32 cellular contexts compared by ENCODE assay signal in the genomic region with DNA sequence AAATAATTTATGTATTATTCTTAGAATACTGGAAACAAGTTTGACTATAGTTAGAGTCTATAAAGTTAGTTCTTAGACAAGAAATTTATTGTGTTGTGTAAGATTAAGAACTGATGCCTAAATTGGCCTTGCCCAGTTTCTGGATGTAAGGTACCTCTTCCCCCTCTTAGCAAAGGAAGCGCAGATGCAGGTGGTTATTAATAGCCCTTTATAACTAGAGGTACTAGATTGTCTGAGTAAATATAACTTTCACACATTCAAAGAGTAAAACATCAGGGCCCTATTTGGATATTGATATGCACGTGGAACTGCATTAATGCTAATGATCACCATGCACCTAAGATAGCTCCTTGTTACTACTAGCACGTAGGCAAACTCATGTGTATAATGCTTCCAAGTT.
"Had no signal": no experiment of that assay in that cellular context is flagged by ENCODE, and none has a peak within 500 bp of the region (broad histone marks: within the 10 kb centered on the region; RNA-seq: fewer than 3 reads in every experiment).

No MANE protein-coding gene starts in this region.

- H3K27ac ChIP-seq: brain microvascular endothelial cell, coronary artery, esophagus muscularis mucosa, foreskin keratinocyte, gastrocnemius medialis, heart left ventricle, WERI-Rb-1 had no signal

- H3K4me3 Mint-ChIP-seq: activated B cell treated with CpG ODN at 0.5 μM for 24 hours; activated CD8-positive, alpha-beta T cell treated with anti-CD3 and anti-CD28 coated beads for 36 hours; activated naive CD8-positive, alpha-beta T cell; activated T-cell treated with anti-CD3 and anti-CD28 coated beads, Interleukin-2, amount 50 U/mL, for 4 hours; activated T-helper 17 cell treated with anti-CD3 and anti-CD28 coated beads, Interleukin-2, amount 50 U/mL, for 72 hours; central memory CD8-positive, alpha-beta T cell; dendritic cell treated with granulocyte-macrophage colony-stimulating factor and Interleukin-4, amounts not matched to agents 40 ng/mL and 50 ng/mL, for 4 days; effector memory CD8-positive, alpha-beta T cell; T-helper 17 cell; T-helper 2 cell treated with Interferon-gamma antibody and Interleukin-4, amounts not matched to agents 5 μg/mL and 100 μg/mL, for 36 hours had no signal

- H3K27ac Mint-ChIP-seq: activated B cell treated with CpG ODN at 0.5 μM for 24 hours; activated CD8-positive, alpha-beta T cell treated with anti-CD3 and anti-CD28 coated beads for 36 hours; activated naive CD8-positive, alpha-beta T cell; activated T-helper 17 cell treated with anti-CD3 and anti-CD28 coated beads, Interleukin-2, amount 50 U/mL, for 72 hours; effector memory CD8-positive, alpha-beta T cell; T-helper 17 cell; T-helper 2 cell treated with Interferon-gamma antibody and Interleukin-4, amounts not matched to agents 5 μg/mL and 100 μg/mL, for 36 hours had no signal

- H3K9me3 ChIP-seq: esophagus muscularis mucosa, gastrocnemius medialis had no signal

- H3K36me3 ChIP-seq: WERI-Rb-1 had no signal

- H3K27me3 ChIP-seq: brain microvascular endothelial cell, esophagus muscularis mucosa, gastrocnemius medialis, heart left ventricle had no signal

- ATAC-seq: activated CD4-positive, CD25-positive, alpha-beta regulatory T cell treated with anti-CD3 and anti-CD28 coated beads, Interleukin-2, amount 50 U/mL, for 24 hours; activated CD8-positive, alpha-beta T cell treated with anti-CD3 and anti-CD28 coated beads for 36 hours; activated T-cell treated with anti-CD3 and anti-CD28 coated beads, Interleukin-2, amount 50 U/mL, for 4 hours; activated T-helper 17 cell treated with anti-CD3 and anti-CD28 coated beads, Interleukin-2, amount 50 U/mL, for 72 hours; effector memory CD8-positive, alpha-beta T cell; foreskin keratinocyte; gastrocnemius medialis; T-helper 17 cell had no signal

- H3K4me3 ChIP-seq: coronary artery, esophagus muscularis mucosa, gastrocnemius medialis, heart left ventricle had no signal

- H3K4me1 ChIP-seq: foreskin keratinocyte, gastrocnemius medialis had no signal

- H3K9me3 Mint-ChIP-seq: activated T-cell treated with anti-CD3 and anti-CD28 coated beads, Interleukin-2, amount 50 U/mL, for 4 hours; central memory CD8-positive, alpha-beta T cell; dendritic cell treated with granulocyte-macrophage colony-stimulating factor and Interleukin-4, amounts not matched to agents 40 ng/mL and 50 ng/mL, for 4 days; effector memory CD8-positive, alpha-beta T cell had no signal

- H3K27me3 Mint-ChIP-seq: activated B cell treated with CpG ODN at 0.5 μM for 24 hours; activated CD8-positive, alpha-beta T cell treated with anti-CD3 and anti-CD28 coated beads for 36 hours; activated naive CD8-positive, alpha-beta T cell; central memory CD8-positive, alpha-beta T cell; dendritic cell treated with granulocyte-macrophage colony-stimulating factor and Interleukin-4, amounts not matched to agents 40 ng/mL and 50 ng/mL, for 4 days; effector memory CD8-positive, alpha-beta T cell; T-helper 17 cell had no signal

- DNase-seq: activated B cell treated with CpG ODN at 0.5 μM for 24 hours; activated CD4-positive, alpha-beta T cell treated with anti-CD3 and anti-CD28 coated beads for 48 hours; activated CD4-positive, alpha-beta T cell treated with anti-CD3 and anti-CD28 coated beads, Interleukin-2, amount 50 U/mL, for 1 hour; activated CD4-positive, alpha-beta T cell treated with anti-CD3 and anti-CD28 coated beads, Interleukin-2, amount 50 U/mL, for 48 hours; activated CD8-positive, alpha-beta memory T cell treated with anti-CD3 and anti-CD28 coated beads for 24 hours; activated CD8-positive, alpha-beta T cell treated with anti-CD3 and anti-CD28 coated beads for 36 hours; activated effector memory CD4-positive, alpha-beta T cell treated with Interleukin-2 at 50 U/mL for 16 hours; activated gamma-delta T cell treated with Interleukin-2 at 50 U/mL for 16 hours; activated naive CD4-positive, alpha-beta T cell treated with anti-CD3 and anti-CD28 coated beads, Interleukin-2, amount 50 U/mL, for 16 hours; activated naive CD4-positive, alpha-beta T cell treated with Interleukin-2 at 50 U/mL for 16 hours; activated T-cell treated with anti-CD3 and anti-CD28 coated beads, Interleukin-2, amount 50 U/mL, for 4 hours; amniotic stem cell; anterior cingulate cortex; brain microvascular endothelial cell; effector CD4-positive, alpha-beta T cell; effector memory CD8-positive, alpha-beta T cell; erythroblast; foreskin keratinocyte; gastrocnemius medialis; glutamatergic neuron; heart left ventricle; T-helper 17 cell; T1000; WERI-Rb-1 had no signal

- H3K4me1 Mint-ChIP-seq: T-helper 17 cell had no signal
